8 cellular contexts compared by ENCODE assay signal in the genomic region with DNA sequence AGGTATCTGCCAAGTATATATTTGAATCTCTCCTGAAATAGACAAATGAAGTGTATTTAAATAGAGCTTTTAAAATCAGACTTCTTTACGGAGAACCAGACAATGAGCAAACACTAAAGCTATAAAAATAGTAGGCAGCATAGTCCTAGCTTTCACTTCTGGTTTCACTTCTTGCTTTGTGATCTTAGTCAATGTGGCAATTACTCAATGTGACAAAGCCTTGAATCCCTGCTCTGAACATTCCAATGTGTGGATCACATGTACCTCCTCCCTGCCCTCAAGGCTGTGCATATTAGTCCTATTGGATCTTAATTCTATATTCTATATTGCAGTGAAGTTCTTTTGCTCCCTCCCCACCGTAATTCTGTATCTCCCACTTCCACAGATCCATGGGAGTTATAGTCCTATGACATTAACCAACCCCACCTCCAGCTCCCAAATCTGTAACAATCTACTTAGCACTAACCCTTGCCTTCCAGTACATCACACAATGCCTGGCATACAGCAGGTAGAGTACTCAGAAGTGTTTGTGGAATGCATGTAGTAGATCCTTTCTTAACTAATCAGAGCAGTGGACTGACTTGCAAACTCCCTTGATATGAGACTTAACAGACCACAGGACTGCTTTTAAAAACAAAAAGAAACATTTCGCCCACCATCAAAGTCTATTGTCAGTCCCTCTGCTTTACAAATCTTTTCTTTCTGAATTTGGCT.
DNase-seq lines count a peak whose midpoint lies in the region; ATAC-seq and TF ChIP-seq lines count a peak whose summit lies in the region.

No MANE protein-coding gene starts in this region.

- H3K4me3 Mint-ChIP-seq in dendritic cell treated with granulocyte-macrophage colony-stimulating factor and Interleukin-4, amounts not matched to agents 40 ng/mL and 50 ng/mL, for 4 days = peak overlapping the region; percentile 34
- no peak overlapping the region for H3K4me3 Mint-ChIP-seq in nephron

- intact Hi-C loops in dendritic cell treated with granulocyte-macrophage colony-stimulating factor and Interleukin-4, amounts not matched to agents 40 ng/mL and 50 ng/mL, for 4 days (cut with micrococcal nuclease) = no loop called here

- peak overlapping the region; percentile 43 for H3K27ac Mint-ChIP-seq in dendritic cell treated with granulocyte-macrophage colony-stimulating factor and Interleukin-4, amounts not matched to agents 40 ng/mL and 50 ng/mL, for 4 days
- peak overlapping the region in 2 of 3 experiments; percentile 73 to 91 for H3K27ac Mint-ChIP-seq in nephron

- DNase-seq in SKM-1 treated with dmso at 0.1 percent for 144 hours (lab: John Stamatoyannopoulos, UW; ENCODE audit: unreplicated experiment) = peak; percentile 21
- no peak for DNase-seq in SKM-1 (lab: John Stamatoyannopoulos, UW; ENCODE audit: unreplicated experiment)
- DNase-seq in NCI-H526 (lab: John Stamatoyannopoulos, UW) = peak; percentile 53 to 61
- DNase-seq in stimulated activated CD4-positive, alpha-beta T cell treated with anti-CD3 and anti-CD28 coated beads, Interleukin-4, amount 100 ng/mL, for 4 hours = no peak
- no peak for DNase-seq in activated naive CD4-positive, alpha-beta T cell treated with anti-CD3 and anti-CD28 coated beads, Interleukin-2, amount 50 U/mL, for 16 hours

- peaks cover 1% of the 10 kb centered on the region for H3K27me3 Mint-ChIP-seq in dendritic cell treated with granulocyte-macrophage colony-stimulating factor and Interleukin-4, amounts not matched to agents 40 ng/mL and 50 ng/mL, for 4 days
- H3K27me3 Mint-ChIP-seq in nephron (ENCODE audit: low read depth) = no peaks in the 10 kb centered on the region

- ATAC-seq in HG02759 (IDR thresholded peaks at IDR 0.05; ENCODE audit: unreplicated experiment) = peak; percentile 71

- H3K4me1 Mint-ChIP-seq in dendritic cell treated with granulocyte-macrophage colony-stimulating factor and Interleukin-4, amounts not matched to agents 40 ng/mL and 50 ng/mL, for 4 days (ENCODE audit: low read depth) = peaks cover 25% of the 10 kb centered on the region
- peaks cover 36% of the 10 kb centered on the region for H3K4me1 Mint-ChIP-seq in nephron

- no peak for TF ChIP-seq CTCF in nephron (IDR thresholded peaks at IDR 0.05; ENCODE audit: unreplicated experiment in 3 of 3)

- no peaks in the 10 kb centered on the region for H3K36me3 Mint-ChIP-seq in dendritic cell treated with granulocyte-macrophage colony-stimulating factor and Interleukin-4, amounts not matched to agents 40 ng/mL and 50 ng/mL, for 4 days (ENCODE audit: low read depth)
- H3K36me3 Mint-ChIP-seq in nephron (ENCODE audit: low read depth) = no peaks in the 10 kb centered on the region

- H3K9me3 Mint-ChIP-seq in dendritic cell treated with granulocyte-macrophage colony-stimulating factor and Interleukin-4, amounts not matched to agents 40 ng/mL and 50 ng/mL, for 4 days = no peaks in the 10 kb centered on the region
- H3K9me3 Mint-ChIP-seq in nephron = no peaks in the 10 kb centered on the region

Comparison
In these comparisons a context has a peak if more than half of its experiments do, and no peak if none do; other contexts are left out.
1. DNase-seq: peak in SKM-1 treated with dmso at 0.1 percent for 144 hours (single experiment) and NCI-H526 (2 of 2); none in SKM-1 (single experiment), stimulated activated CD4-positive, alpha-beta T cell treated with anti-CD3 and anti-CD28 coated beads, Interleukin-4, amount 100 ng/mL, for 4 hours (0 of 2) and activated naive CD4-positive, alpha-beta T cell treated with anti-CD3 and anti-CD28 coated beads, Interleukin-2, amount 50 U/mL, for 16 hours (single experiment).